In genomic region chr17:31318298-31319190, GRCh38 we compare ENCODE assay signal across 8 cellular contexts. TPM values are rescaled to one million over a fixed set of nuclear protein-coding genes. Genes with fewer than 3 reads are reported as not detected.
A peak's percentile ranks its signal among the peaks of the same experiment; 100 is the strongest.
DNase-seq lines count a peak whose midpoint lies in the region; ATAC-seq and TF ChIP-seq lines count a peak whose summit lies in the region.

No MANE protein-coding gene starts in this region.

- ATAC-seq in HG03460 (IDR thresholded peaks at IDR 0.05; ENCODE audit: unreplicated experiment): peak; percentile 45
- ATAC-seq in WTC11: peak; percentile 38

- DNase-seq in ELR (ENCODE audit: low read depth) (peak; percentile 14), WTC11 (ENCODE audit: low spot score) (no peak), middle frontal gyrus (ENCODE audit: extremely low spot score, low spot score) (peak; percentile 76), substantia nigra (lab: John Stamatoyannopoulos, UW) (peak in 41 of 49 donors; percentile 7 to 86 (median 55)), DMS79 (lab: John Stamatoyannopoulos, UW) (no peak), NCI-H187 (lab: John Stamatoyannopoulos, UW) (no peak)
- peak; percentile 70 for DNase-seq in central memory CD4-positive, alpha-beta T cell

- no peak for TF ChIP-seq CTCF in WTC11 (IDR thresholded peaks at IDR 0.05)

- CTCF ChIA-PET in WTC11 (lab: Charles Lee): no interaction called here

- no peak overlapping the region for H3K4me3 Mint-ChIP-seq in WTC11

- no peaks in the 10 kb centered on the region for H3K36me3 Mint-ChIP-seq in WTC11

- H3K4me1 Mint-ChIP-seq in WTC11: peaks cover 9% of the 10 kb centered on the region

- POLR2A ChIA-PET in WTC11 (lab: Charles Lee): interaction anchor here (0.5 kb wide), 1 partner anchor 614 kb away, joined by 3 read pairs; no protein-coding TSS in a partner anchor

- peak overlapping the region; percentile 46 for H3K27ac Mint-ChIP-seq in WTC11

- no peaks in the 10 kb centered on the region for H3K27me3 Mint-ChIP-seq in WTC11 (ENCODE audit: low read depth)

- H3K9me3 Mint-ChIP-seq in WTC11: no peaks in the 10 kb centered on the region

- H3K27ac ChIP-seq in substantia nigra (ENCODE audit: low read depth, low read length, poor library complexity, severe bottlenecking): peak overlapping the region; percentile 92

TF ChIP-seq in WTC11, 78 proteins besides CTCF, POLR2A, EP300 and RAD21:
- TF ChIP-seq USF2 (CRISPR knock-in tag; IDR thresholded peaks at IDR 0.05) (no peak), TEAD1 (CRISPR knock-in tag; IDR thresholded peaks at IDR 0.05) (no peak), ZSCAN18 (CRISPR knock-in tag; IDR thresholded peaks at IDR 0.05) (no peak), ZNF281 (CRISPR knock-in tag; IDR thresholded peaks at IDR 0.05) (no peak), EMX1 (CRISPR knock-in tag; IDR thresholded peaks at IDR 0.05) (no peak)

RNA-seq across cellular contexts. Expression of gene EVI2A, which starts 2.9 kb away (rescaled TPM):
- total RNA-seq in WTC11 (2021): 0.09 to 0.16 TPM (median 0.15 TPM) in 3 replicates

RNA-seq across cellular contexts. Expression of gene EVI2B, which starts 4.7 kb away (rescaled TPM):
- total RNA-seq in WTC11 (2021): 0.18 to 0.37 TPM (median 0.25 TPM) in 3 replicates

RNA-seq across cellular contexts. Expression of gene OMG, which starts 21.5 kb away (rescaled TPM):
- total RNA-seq in WTC11 (2021): not detected in 3 replicates

Comparison
In these comparisons a context has a peak if more than half of its experiments do, and no peak if none do; other contexts are left out.
1. DNase-seq: peak in ELR (single experiment), central memory CD4-positive, alpha-beta T cell (single experiment), middle frontal gyrus (single experiment) and substantia nigra (41 of 49); none in WTC11 (single experiment), DMS79 (single experiment) and NCI-H187 (0 of 2).